In the genomic region with DNA sequence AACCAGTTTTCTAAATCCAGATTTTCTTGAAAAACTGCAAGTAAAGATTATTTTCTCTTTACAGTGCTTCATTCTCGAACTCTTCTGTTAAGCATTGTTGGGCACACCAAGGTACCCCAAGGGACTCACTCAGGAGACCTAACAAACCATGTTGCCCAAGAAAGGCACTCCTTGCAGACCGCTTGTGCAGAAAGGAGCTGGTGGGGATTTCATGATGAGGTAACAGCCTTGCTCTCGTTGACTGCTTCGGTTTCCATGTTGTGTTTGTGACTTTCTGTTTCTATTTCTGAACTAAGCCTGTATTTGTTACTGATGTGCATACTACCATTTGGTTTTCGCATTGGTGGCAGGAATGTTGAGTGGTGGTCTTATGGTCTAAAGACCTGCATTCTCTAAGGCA, we compare ENCODE assay signal across 17 cellular contexts.
DNase-seq lines count a peak whose midpoint lies in the region; ATAC-seq and TF ChIP-seq lines count a peak whose summit lies in the region.
"Had no signal": no experiment of that assay in that cellular context is flagged by ENCODE, and none has a peak within 500 bp of the region (broad histone marks: within the 10 kb centered on the region; RNA-seq: fewer than 3 reads in every experiment).

No MANE protein-coding gene starts in this region.

- ATAC-seq in GM19324 (IDR thresholded peaks at IDR 0.05; ENCODE audit: low FRiP score, unreplicated experiment) (peak; percentile 75), GM21786 (IDR thresholded peaks at IDR 0.05; ENCODE audit: unreplicated experiment) (peak; percentile 84), HG03280 (IDR thresholded peaks at IDR 0.05; ENCODE audit: unreplicated experiment) (peak; percentile 78)
- ATAC-seq: CD8-positive, alpha-beta T cell; mucosa of descending colon had no signal

- peak; percentile 35 for DNase-seq in GM12864 (ENCODE audit: low read depth)
- no peak for DNase-seq in SW 1271 (lab: John Stamatoyannopoulos, UW)
- no peak for DNase-seq in stimulated activated CD4-positive, alpha-beta T cell treated with anti-CD3 and anti-CD28 coated beads, Interleukin-4, amount 100 ng/mL, for 24 hours
- no peak for DNase-seq in Kasumi-1 (lab: John Stamatoyannopoulos, UW)
- DNase-seq in DMS153 (lab: John Stamatoyannopoulos, UW): no peak
- DNase-seq: activated CD4-positive, alpha-beta T cell treated with anti-CD3 and anti-CD28 coated beads for 1 hour; activated T-cell treated with anti-CD3 and anti-CD28 coated beads, Interleukin-2, amount 50 U/mL, for 1 hour; CD8-positive, alpha-beta T cell; kidney; mucosa of descending colon; NCI-H1417; NCI-H510A treated with DMSO at 0.1 percent for 48 hours; stimulated activated CD4-positive, alpha-beta T cell treated with anti-CD3 and anti-CD28 coated beads, Interleukin-12 subunit alpha, Interleukin-12 subunit beta, amount 100 ng/mL, for 4 hours had no signal

- no peak for TF ChIP-seq CTCF in GM12864 (IDR thresholded peaks at IDR 0.05; ENCODE audit: low read depth, low read length, missing control alignments)

- no peak overlapping the region for H3K4me3 ChIP-seq in GM12864 (ENCODE audit: low read depth, low read length)
- H3K4me3 ChIP-seq: mucosa of descending colon, suprapubic skin had no signal
